In the genomic region with DNA sequence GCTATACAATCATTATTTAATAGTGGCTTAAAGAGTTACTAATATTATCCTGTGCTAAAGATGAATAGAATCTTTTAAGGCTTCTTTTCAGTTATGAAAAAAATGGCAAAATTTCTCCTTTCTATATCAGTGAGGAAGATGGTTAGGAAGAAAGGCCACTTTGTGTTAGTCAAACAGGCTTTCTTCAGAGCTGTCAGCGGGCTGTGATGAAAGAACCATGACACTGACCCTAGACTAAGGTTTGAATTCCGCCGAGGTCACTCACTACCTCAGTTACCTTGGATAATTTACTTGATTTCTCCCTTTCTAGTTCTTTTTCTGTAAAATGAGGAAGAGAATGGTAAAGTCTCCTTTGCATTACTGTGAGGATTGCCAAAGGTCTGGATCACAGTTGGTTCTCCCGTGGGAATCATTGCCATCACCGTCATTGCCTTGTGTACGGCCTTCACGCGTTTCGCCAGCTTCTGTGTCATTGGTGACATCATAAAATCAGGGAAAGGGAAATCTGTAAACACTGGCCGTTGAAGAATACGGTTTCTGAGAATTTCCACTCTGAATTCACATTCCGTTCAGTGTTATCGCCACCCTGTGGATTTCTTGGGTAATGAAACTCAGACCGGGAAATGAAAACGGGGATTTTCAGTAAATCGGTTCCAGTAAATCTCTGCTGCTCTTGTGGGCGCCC, we compare ENCODE assay signal across 1 cellular context.
A peak's percentile ranks its signal among the peaks of the same experiment; 100 is the strongest.
TF ChIP-seq lines count a peak whose summit lies in the region.

No MANE protein-coding gene starts in this region.

TF ChIP-seq in HepG2, 621 proteins besides CTCF, POLR2A, EP300 and RAD21 (continued from another document and continues in another):
- TF ChIP-seq ZNF724P (CRISPR knock-in tag; IDR thresholded peaks at IDR 0.05; ENCODE audit: borderline replicate concordance) (no peak), POLR2AphosphoS2 (IDR thresholded peaks at IDR 0.05; ENCODE audit: low read depth, low read length) (no peak), ZNF451 (CRISPR knock-in tag; IDR thresholded peaks at IDR 0.05) (no peak), RELA (CRISPR knock-in tag; IDR thresholded peaks at IDR 0.05) (peak; percentile 78; the same call in 1 of the 2 replicates), SIN3A (IDR thresholded peaks at IDR 0.05; ENCODE audit: borderline replicate concordance, low read depth, low read length) (no peak), RAD51 (IDR thresholded peaks at IDR 0.05; ENCODE audit: borderline replicate concordance) (no peak), PHF21A (CRISPR knock-in tag; IDR thresholded peaks at IDR 0.05) (0 out of 2 replicates have a peak, but pooled peaks have one; percentile 26), AGO2 (optimal IDR thresholded peaks at IDR 0.05; ENCODE audit: low read depth, low read length) (no peak), JUNB (CRISPR knock-in tag; IDR thresholded peaks at IDR 0.05; ENCODE audit: borderline replicate concordance) (no peak), FOXA3 (CRISPR knock-in tag; IDR thresholded peaks at IDR 0.05) (peak; percentile 52; the same call in 1 of the 2 replicates), ZNF546 (CRISPR knock-in tag; conservative IDR thresholded peaks at IDR 0.05) (no peak), ZNF24 (IDR thresholded peaks at IDR 0.05) (no peak), RXRB (CRISPR knock-in tag; IDR thresholded peaks at IDR 0.05; ENCODE audit: borderline replicate concordance) (peak; percentile 27; the same call in 1 of the 2 replicates), MEF2D (CRISPR knock-in tag; IDR thresholded peaks at IDR 0.05) (0 out of 2 replicates have a peak, but pooled peaks have one; percentile 16), DZIP1 (CRISPR knock-in tag; IDR thresholded peaks at IDR 0.05) (no peak), PATZ1 (CRISPR knock-in tag; IDR thresholded peaks at IDR 0.05) (no peak), ZFP82 (CRISPR knock-in tag; IDR thresholded peaks at IDR 0.05; ENCODE audit: borderline replicate concordance) (no peak), NCOA5 (CRISPR knock-in tag; IDR thresholded peaks at IDR 0.05) (no peak), KAT8 (CRISPR knock-in tag; IDR thresholded peaks at IDR 0.05) (peak; percentile 45; the same call in 1 of the 2 replicates), HMGA1 (CRISPR knock-in tag; conservative IDR thresholded peaks at IDR 0.05) (no peak), ZFP37 (CRISPR knock-in tag; IDR thresholded peaks at IDR 0.05; ENCODE audit: borderline replicate concordance) (no peak), ZSCAN29 (CRISPR knock-in tag; conservative IDR thresholded peaks at IDR 0.05) (peak; percentile 95), AHR (CRISPR knock-in tag; IDR thresholded peaks at IDR 0.05) (no peak), ZNF121 (CRISPR knock-in tag; IDR thresholded peaks at IDR 0.05) (no peak), ZNF350 (CRISPR knock-in tag; IDR thresholded peaks at IDR 0.05; ENCODE audit: borderline replicate concordance, low read depth) (no peak), ZBTB25 (CRISPR knock-in tag; IDR thresholded peaks at IDR 0.05) (peak; percentile 38; the same call in 1 of the 2 replicates), ZNF878 (CRISPR knock-in tag; IDR thresholded peaks at IDR 0.05) (no peak), ZNF572 (CRISPR knock-in tag; IDR thresholded peaks at IDR 0.05) (no peak), ZNF605 (CRISPR knock-in tag; IDR thresholded peaks at IDR 0.05) (peak; percentile 27; the same call in 1 of the 2 replicates), ZNF232 (CRISPR knock-in tag; IDR thresholded peaks at IDR 0.05; ENCODE audit: borderline replicate concordance) (no peak), MTA3 (CRISPR knock-in tag; IDR thresholded peaks at IDR 0.05) (no peak), GABPB1 (CRISPR knock-in tag; IDR thresholded peaks at IDR 0.05) (no peak), XRCC5 (optimal IDR thresholded peaks at IDR 0.05; ENCODE audit: low read length) (peak; percentile 62), ZFP41 (CRISPR knock-in tag; IDR thresholded peaks at IDR 0.05; ENCODE audit: borderline replicate concordance) (no peak), BCL6 (CRISPR knock-in tag; IDR thresholded peaks at IDR 0.05) (peak; percentile 52; the same call in 1 of the 2 replicates), ZMYM4 (CRISPR knock-in tag; IDR thresholded peaks at IDR 0.05) (peak; percentile 69), SIX1 (CRISPR knock-in tag; IDR thresholded peaks at IDR 0.05; ENCODE audit: borderline replicate concordance) (no peak), SUZ12 (IDR thresholded peaks at IDR 0.05; ENCODE audit: low read depth, low read length) (no peak), MBD4 (IDR thresholded peaks at IDR 0.05; ENCODE audit: borderline replicate concordance, low read length) (no peak), ZNF770 (CRISPR knock-in tag; IDR thresholded peaks at IDR 0.05) (no peak), FOXP4 (CRISPR knock-in tag; IDR thresholded peaks at IDR 0.05) (no peak), ZNF205 (CRISPR knock-in tag; IDR thresholded peaks at IDR 0.05) (no peak), NONO (IDR thresholded peaks at IDR 0.05) (no peak), NONO (CRISPR knock-in tag; conservative IDR thresholded peaks at IDR 0.05) (no peak), EEA1 (CRISPR knock-in tag; IDR thresholded peaks at IDR 0.05; ENCODE audit: borderline replicate concordance) (no peak), ZNF414 (CRISPR knock-in tag; IDR thresholded peaks at IDR 0.05) (0 out of 2 replicates have a peak, but pooled peaks have one; percentile 26)
- TF ChIP-seq, protein P1, sequence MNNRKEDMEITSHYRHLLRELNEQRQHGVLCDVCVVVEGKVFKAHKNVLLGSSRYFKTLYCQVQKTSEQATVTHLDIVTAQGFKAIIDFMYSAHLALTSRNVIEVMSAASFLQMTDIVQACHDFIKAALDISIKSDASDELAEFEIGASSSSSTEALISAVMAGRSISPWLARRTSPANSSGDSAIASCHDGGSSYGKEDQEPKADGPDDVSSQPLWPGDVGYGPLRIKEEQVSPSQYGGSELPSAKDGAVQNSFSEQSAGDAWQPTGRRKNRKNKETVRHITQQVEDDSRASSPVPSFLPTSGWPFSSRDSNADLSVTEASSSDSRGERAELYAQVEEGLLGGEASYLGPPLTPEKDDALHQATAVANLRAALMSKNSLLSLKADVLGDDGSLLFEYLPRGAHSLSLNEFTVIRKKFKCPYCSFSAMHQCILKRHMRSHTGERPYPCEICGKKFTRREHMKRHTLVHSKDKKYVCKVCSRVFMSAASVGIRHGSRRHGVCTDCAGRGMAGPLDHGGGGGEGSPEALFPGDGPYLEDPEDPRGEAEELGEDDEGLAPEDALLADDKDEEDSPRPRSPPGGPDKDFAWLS (CRISPR knock-in tag; IDR thresholded peaks at IDR 0.05; ENCODE audit: borderline replicate concordance): no peak
- TF ChIP-seq, protein P2, sequence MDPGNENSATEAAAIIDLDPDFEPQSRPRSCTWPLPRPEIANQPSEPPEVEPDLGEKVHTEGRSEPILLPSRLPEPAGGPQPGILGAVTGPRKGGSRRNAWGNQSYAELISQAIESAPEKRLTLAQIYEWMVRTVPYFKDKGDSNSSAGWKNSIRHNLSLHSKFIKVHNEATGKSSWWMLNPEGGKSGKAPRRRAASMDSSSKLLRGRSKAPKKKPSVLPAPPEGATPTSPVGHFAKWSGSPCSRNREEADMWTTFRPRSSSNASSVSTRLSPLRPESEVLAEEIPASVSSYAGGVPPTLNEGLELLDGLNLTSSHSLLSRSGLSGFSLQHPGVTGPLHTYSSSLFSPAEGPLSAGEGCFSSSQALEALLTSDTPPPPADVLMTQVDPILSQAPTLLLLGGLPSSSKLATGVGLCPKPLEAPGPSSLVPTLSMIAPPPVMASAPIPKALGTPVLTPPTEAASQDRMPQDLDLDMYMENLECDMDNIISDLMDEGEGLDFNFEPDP (CRISPR knock-in tag; conservative IDR thresholded peaks at IDR 0.05): no peak
